In the genomic region with DNA sequence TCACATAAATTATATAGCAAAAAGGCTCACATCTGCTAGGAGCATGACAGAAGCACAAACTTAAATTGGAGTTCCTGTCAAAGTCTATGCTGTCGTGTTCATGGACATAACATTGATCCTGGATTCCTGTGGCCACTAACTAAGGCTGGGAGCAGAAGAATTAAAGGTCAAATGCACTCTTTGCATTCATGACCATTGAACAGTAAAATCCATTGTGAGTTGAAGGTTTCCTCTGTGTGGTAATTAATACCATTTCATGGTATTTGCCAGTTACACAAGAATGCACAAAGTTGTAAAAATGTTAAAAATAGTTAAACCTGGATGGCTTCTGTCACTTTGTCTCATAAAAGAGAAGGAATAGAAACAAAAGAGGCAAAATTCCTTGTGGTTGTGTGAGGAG, we compare ENCODE assay signal across 26 cellular contexts.
"Had no signal": no experiment of that assay in that cellular context is flagged by ENCODE, and none has a peak within 500 bp of the region (broad histone marks: within the 10 kb centered on the region; RNA-seq: fewer than 3 reads in every experiment).

No MANE protein-coding gene starts in this region.

- H3K9me3 Mint-ChIP-seq: activated CD4-positive, alpha-beta memory T cell treated with anti-CD3 and anti-CD28 coated beads, Interleukin-2, amount 10 ng/mL, durations not matched to agents 7 days and 5 days; T-helper 2 cell treated with Interferon-gamma antibody and Interleukin-4, amounts not matched to agents 5 μg/mL and 100 μg/mL, for 36 hours had no signal

- H3K27ac Mint-ChIP-seq: activated CD4-positive, alpha-beta memory T cell treated with anti-CD3 and anti-CD28 coated beads, Interleukin-2, amount 10 ng/mL, durations not matched to agents 7 days and 5 days; activated naive CD4-positive, alpha-beta T cell treated with anti-CD3 and anti-CD28 coated beads, Interleukin-2, amount 50 U/mL, for 24 hours; T-helper 2 cell treated with Interferon-gamma antibody and Interleukin-4, amounts not matched to agents 5 μg/mL and 100 μg/mL, for 36 hours had no signal

- H3K36me3 ChIP-seq: ascending aorta, SJCRH30 had no signal

- H3K4me1 ChIP-seq: ascending aorta, SJCRH30 had no signal

- H3K27ac ChIP-seq: ascending aorta, SJCRH30 had no signal

- ATAC-seq: K562, Right ventricle myocardium inferior, SK-N-SH treated with all-trans-retinoic acid at 6 μM for 48 hours had no signal

- H3K27me3 ChIP-seq: ascending aorta, SJCRH30 had no signal

- H3K36me3 Mint-ChIP-seq: activated naive CD4-positive, alpha-beta T cell treated with anti-CD3 and anti-CD28 coated beads, Interleukin-2, amount 50 U/mL, for 24 hours; brain had no signal

- H3K9me3 ChIP-seq: ascending aorta, SJCRH30 had no signal

- H3K27me3 Mint-ChIP-seq: activated CD4-positive, alpha-beta memory T cell treated with anti-CD3 and anti-CD28 coated beads, Interleukin-2, amount 10 ng/mL, durations not matched to agents 7 days and 5 days; activated naive CD4-positive, alpha-beta T cell treated with anti-CD3 and anti-CD28 coated beads, Interleukin-2, amount 50 U/mL, for 24 hours; central memory CD8-positive, alpha-beta T cell had no signal

- H3K4me1 Mint-ChIP-seq: activated CD4-positive, alpha-beta memory T cell treated with anti-CD3 and anti-CD28 coated beads, Interleukin-2, amount 10 ng/mL, durations not matched to agents 7 days and 5 days; activated naive CD4-positive, alpha-beta T cell treated with anti-CD3 and anti-CD28 coated beads, Interleukin-2, amount 50 U/mL, for 24 hours; brain; central memory CD8-positive, alpha-beta T cell had no signal

- FAIRE-seq: K562 had no signal

- DNase-seq: activated CD4-positive, alpha-beta memory T cell treated with anti-CD3 and anti-CD28 coated beads, Interleukin-2, amount 10 ng/mL, durations not matched to agents 7 days and 5 days; activated CD4-positive, alpha-beta T cell treated with anti-CD3 and anti-CD28 coated beads, Interleukin-2, amount 50 U/mL, for 1 hour; activated CD4-positive, CD25-positive, alpha-beta regulatory T cell; activated naive CD4-positive, alpha-beta T cell; activated T-cell treated with anti-CD3 and anti-CD28 coated beads for 4 hours; Karpas-422; MM.1S; NCI-H1105; NCI-H1436; NCI-H1694 treated with DMSO at 0.1 percent for 48 hours; NCI-H2029 treated with DMSO at 0.1 percent for 48 hours; NCI-H345; NCI-H510A; NCI-H526 treated with DMSO at 0.1 percent for 48 hours; NCI-H82; RPMI8226; SJCRH30; SW 1271 had no signal

- H3K4me3 ChIP-seq: ascending aorta, K562, SJCRH30 had no signal

- H3K4me3 Mint-ChIP-seq: activated CD4-positive, alpha-beta memory T cell treated with anti-CD3 and anti-CD28 coated beads, Interleukin-2, amount 10 ng/mL, durations not matched to agents 7 days and 5 days; activated naive CD4-positive, alpha-beta T cell treated with anti-CD3 and anti-CD28 coated beads, Interleukin-2, amount 50 U/mL, for 24 hours; brain; central memory CD8-positive, alpha-beta T cell; T-helper 2 cell treated with Interferon-gamma antibody and Interleukin-4, amounts not matched to agents 5 μg/mL and 100 μg/mL, for 36 hours had no signal
